2 cellular contexts compared by ENCODE assay signal in genomic region chr4:165273443-165273842, GRCh38.
TF ChIP-seq lines count a peak whose summit lies in the region.

No MANE protein-coding gene starts in this region.

TF ChIP-seq in K562, 482 proteins besides CTCF, POLR2A, EP300 and RAD21:
- TF ChIP-seq ZNF431 (CRISPR knock-in tag; IDR thresholded peaks at IDR 0.05), result peak; percentile 97

TF ChIP-seq in HepG2, 621 proteins besides CTCF, POLR2A, EP300 and RAD21:
- peak; percentile 54; the same call in 1 of the 2 replicates for TF ChIP-seq ZNF431 (CRISPR knock-in tag; IDR thresholded peaks at IDR 0.05; ENCODE audit: borderline replicate concordance, low read depth)
